8 cellular contexts compared by ENCODE assay signal in genomic region chr3:23805881-23806321, GRCh38. TPM values are rescaled to one million over a fixed set of nuclear protein-coding genes. Genes with fewer than 3 reads are reported as not detected.
DNase-seq lines count a peak whose midpoint lies in the region; ATAC-seq and TF ChIP-seq lines count a peak whose summit lies in the region.

Gene UBE2E1 (plus strand): TSS chr3:23805955. CDS start chr3:23807270, 1,315 bp downstream.

- intact Hi-C loops in ovary (cut with DNase I): no loop called here

- no peak for TF ChIP-seq CTCF in HL-60 (IDR thresholded peaks at IDR 0.05; ENCODE audit: insufficient read depth, low read length)
- TF ChIP-seq CTCF in glutamatergic neuron (IDR thresholded peaks at IDR 0.05; ENCODE audit: partially characterized antibody, unreplicated experiment): no peak
- TF ChIP-seq CTCF in ovary (IDR thresholded peaks at IDR 0.05): no peak
- peak in 1 of 6 experiments; percentile 12 for TF ChIP-seq CTCF in upper lobe of left lung (IDR thresholded peaks at IDR 0.05)

- no peaks in the 10 kb centered on the region for H3K9me3 Mint-ChIP-seq in activated naive CD8-positive, alpha-beta T cell (ENCODE audit: low read depth)
- H3K9me3 Mint-ChIP-seq in glutamatergic neuron (ENCODE audit: unreplicated experiment): peaks cover 12% of the 10 kb centered on the region

- H3K27me3 ChIP-seq in HL-60 (ENCODE audit: insufficient read depth, poor library complexity, severe bottlenecking) (no peaks in the 10 kb centered on the region), ovary (no peaks in the 10 kb centered on the region), upper lobe of left lung (no peaks in the 10 kb centered on the region)

- no peak for TF ChIP-seq EP300 in ovary (IDR thresholded peaks at IDR 0.05)
- TF ChIP-seq EP300 in upper lobe of left lung (IDR thresholded peaks at IDR 0.05): no peak

- TF ChIP-seq POLR2A in ovary (IDR thresholded peaks at IDR 0.05) (no peak), upper lobe of left lung (IDR thresholded peaks at IDR 0.05) (peak in 1 of 4 donors; percentile 62)

- DNase-seq in D341Med (ENCODE audit: low spot score): peak; percentile 80
- DNase-seq in HL-60 (ENCODE audit: low read depth in 1 of 2, low spot score in 1 of 2): peak; percentile 63 to 87
- DNase-seq in SKM-1 (lab: John Stamatoyannopoulos, UW; ENCODE audit: unreplicated experiment): peak; percentile 63
- DNase-seq in glutamatergic neuron: peak; percentile 68
- DNase-seq in ovary: peak; percentile 72 to 81 (median 77)
- peak; percentile 84 to 93 for DNase-seq in upper lobe of left lung

- H3K27ac ChIP-seq in HL-60 (replicated peaks) (peak within 1 kb of the TSS; percentile 79), ovary (peak within 1 kb of the TSS; percentile 83), upper lobe of left lung (peak within 1 kb of the TSS; percentile 89 to 91 (median 90))

- H3K4me3 ChIP-seq in HL-60 (replicated peaks; ENCODE audit: insufficient read depth, low read length) (peak within 1 kb of the TSS; percentile 73), ovary (peak within 1 kb of the TSS; percentile 80), upper lobe of left lung (peak within 1 kb of the TSS; percentile 43 to 98 (median 76))

- H3K4me3 Mint-ChIP-seq in activated naive CD8-positive, alpha-beta T cell: peak within 1 kb of the TSS; percentile 94
- H3K4me3 Mint-ChIP-seq in glutamatergic neuron (ENCODE audit: unreplicated experiment): peak within 1 kb of the TSS; percentile 88

- H3K36me3 ChIP-seq in ovary: no peaks in the 10 kb centered on the region
- H3K36me3 ChIP-seq in upper lobe of left lung: no peaks in the 10 kb centered on the region

- 0 to 1% (median 1%) methylated on average over 22 to 41 of the region's 51 CpGs for WGBS in ovary, 3 donors
- WGBS in upper lobe of left lung, 2 donors: 6 to 10% methylated on average over 2 to 14 of the region's 51 CpGs

- no peaks in the 10 kb centered on the region for H3K9me3 ChIP-seq in ovary
- H3K9me3 ChIP-seq in upper lobe of left lung: no peaks in the 10 kb centered on the region

- ATAC-seq in GM19467 (IDR thresholded peaks at IDR 0.05; ENCODE audit: unreplicated experiment) (peak; percentile 63), upper lobe of left lung (ENCODE audit: low FRiP score in 2 of 2) (peak; percentile 83 to 88)

- H3K4me1 ChIP-seq in ovary (ENCODE audit: insufficient read depth): peaks cover under 1% of the 10 kb centered on the region
- H3K4me1 ChIP-seq in upper lobe of left lung: peaks cover 26 to 40% (median 31%) of the 10 kb centered on the region in 4 donors

- H3K27ac Mint-ChIP-seq in activated naive CD8-positive, alpha-beta T cell: peak within 1 kb of the TSS; percentile 95
- peak within 1 kb of the TSS; percentile 80 for H3K27ac Mint-ChIP-seq in glutamatergic neuron (ENCODE audit: unreplicated experiment)

- H3K36me3 Mint-ChIP-seq in activated naive CD8-positive, alpha-beta T cell: no peaks in the 10 kb centered on the region
- peaks cover 5% of the 10 kb centered on the region for H3K36me3 Mint-ChIP-seq in glutamatergic neuron (ENCODE audit: unreplicated experiment)

- peaks cover 43% of the 10 kb centered on the region for H3K4me1 Mint-ChIP-seq in activated naive CD8-positive, alpha-beta T cell (ENCODE audit: low read depth)
- peaks cover 21% of the 10 kb centered on the region for H3K4me1 Mint-ChIP-seq in glutamatergic neuron (ENCODE audit: low read depth, unreplicated experiment)

- H3K27me3 Mint-ChIP-seq in activated naive CD8-positive, alpha-beta T cell: no peaks in the 10 kb centered on the region
- H3K27me3 Mint-ChIP-seq in glutamatergic neuron (ENCODE audit: unreplicated experiment): peaks cover 11% of the 10 kb centered on the region

RNA-seq across cellular contexts. Expression of gene UBE2E1, which starts in this region (rescaled TPM):
- 74.2 TPM for total RNA-seq in glutamatergic neuron (ENCODE audit: unreplicated experiment)
- 10 to 100 TPM; 65.2 to 78.4 (median 76.7) TPM for total RNA-seq in ovary
- polyA plus RNA-seq in ovary: 100 to 1,000 TPM in 1 of 2 donors, 10 to 100 TPM in 1; 65.9 to 133 TPM
- 100 to 1,000 TPM in 1 of 6 donors, 10 to 100 TPM in 5; 44.8 to 108 (median 80.5) TPM for total RNA-seq in upper lobe of left lung

Comparison
In these comparisons a context has a peak if more than half of its experiments do, and no peak if none do; other contexts are left out.
1. Peak in every context shown above with its lines: DNase-seq, ATAC-seq, H3K4me3 ChIP-seq and H3K27ac ChIP-seq.